Comparison of ENCODE assay signal across 7 cellular contexts in genomic region chr6:161008245-161008644, GRCh38.
"Had no signal": no experiment of that assay in that cellular context is flagged by ENCODE, and none has a peak within 500 bp of the region (broad histone marks: within the 10 kb centered on the region; RNA-seq: fewer than 3 reads in every experiment).

No MANE protein-coding gene starts in this region.

- FAIRE-seq: G401.6, GM12878, GM12891, GM18507, GM19239 had no signal

- H3K4me3 ChIP-seq: GM12878 had no signal

- DNase-seq: GDM1, GF-D8 had no signal
